Comparison of ENCODE assay signal across 32 cellular contexts in genomic region chr2:177596866-177597265, GRCh38.
"Had no signal": no experiment of that assay in that cellular context is flagged by ENCODE, and none has a peak within 500 bp of the region (broad histone marks: within the 10 kb centered on the region; RNA-seq: fewer than 3 reads in every experiment).

No MANE protein-coding gene starts in this region.

- H3K9me3 Mint-ChIP-seq: activated CD4-positive, alpha-beta memory T cell treated with anti-CD3 and anti-CD28 coated beads, Interleukin-2, amount 10 ng/mL, durations not matched to agents 7 days and 5 days; activated CD4-positive, alpha-beta T cell treated with anti-CD3 and anti-CD28 coated beads, Interleukin-2, amount 10 ng/mL, durations not matched to agents 24 days and 14 days; activated naive CD4-positive, alpha-beta T cell treated with anti-CD3 and anti-CD28 coated beads, Interleukin-2, amount 50 U/mL, for 24 hours; activated naive CD8-positive, alpha-beta T cell treated with anti-CD3 and anti-CD28 coated beads for 36 hours; activated naive CD8-positive, alpha-beta T cell treated with anti-CD3 and anti-CD28 coated beads, Interleukin-2, amount 50 U/mL, for 24 hours; activated T-helper 2 cell treated with anti-CD3 and anti-CD28 coated beads, Interferon-gamma antibody, Interleukin-2, Interleukin-4, amounts not matched to agents 10 μg/mL and 5 μg/mL and 100 μg/mL, durations not matched to agents 14 hours and 24 hours and 36 hours; T-helper 1 cell treated with Interleukin-12 subunit alpha and Interleukin-12 subunit beta and Interleukin-4 antibody, amounts not matched to agents 30 μg/mL and 1 μg/mL, for 36 hours had no signal

- H3K9me3 ChIP-seq: adrenal gland, body of pancreas, colonic mucosa, esophagus squamous epithelium, gastroesophageal sphincter had no signal

- H3K36me3 Mint-ChIP-seq: activated naive CD8-positive, alpha-beta T cell treated with anti-CD3 and anti-CD28 coated beads for 36 hours; T-cell had no signal

- H3K27me3 Mint-ChIP-seq: activated CD4-positive, alpha-beta memory T cell treated with anti-CD3 and anti-CD28 coated beads, Interleukin-2, amount 10 ng/mL, durations not matched to agents 7 days and 5 days; activated CD4-positive, alpha-beta T cell treated with anti-CD3 and anti-CD28 coated beads, Interleukin-2, amount 10 ng/mL, durations not matched to agents 24 days and 14 days; activated naive CD8-positive, alpha-beta T cell treated with anti-CD3 and anti-CD28 coated beads for 36 hours had no signal

- ATAC-seq: activated CD4-positive, alpha-beta T cell treated with anti-CD3 and anti-CD28 coated beads for 36 hours; activated naive CD8-positive, alpha-beta T cell treated with anti-CD3 and anti-CD28 coated beads, Interleukin-2, amount 50 U/mL, for 24 hours; activated T-cell treated with anti-CD3 and anti-CD28 coated beads, Interleukin-2, amount 50 U/mL, for 4 hours; body of pancreas; gastroesophageal sphincter; heart right ventricle; T-cell had no signal

- H3K36me3 ChIP-seq: adrenal gland, colonic mucosa, esophagus squamous epithelium, gastroesophageal sphincter, heart right ventricle had no signal

- H3K27ac ChIP-seq: adrenal gland, colonic mucosa, epithelial cell of prostate, esophagus squamous epithelium, gastroesophageal sphincter had no signal

- H3K4me3 ChIP-seq: adrenal gland, body of pancreas, colonic mucosa, esophagus squamous epithelium, gastroesophageal sphincter, heart right ventricle had no signal

- H3K4me1 Mint-ChIP-seq: activated CD4-positive, alpha-beta T cell treated with anti-CD3 and anti-CD28 coated beads for 36 hours; activated naive CD4-positive, alpha-beta T cell treated with anti-CD3 and anti-CD28 coated beads, Interleukin-2, amount 50 U/mL, for 24 hours; activated naive CD8-positive, alpha-beta T cell treated with anti-CD3 and anti-CD28 coated beads for 36 hours; activated naive CD8-positive, alpha-beta T cell treated with anti-CD3 and anti-CD28 coated beads, Interleukin-2, amount 50 U/mL, for 24 hours; T-cell had no signal

- FAIRE-seq: endometrium, endothelial cell of umbilical vein had no signal

- H3K27ac Mint-ChIP-seq: activated CD4-positive, alpha-beta memory T cell treated with anti-CD3 and anti-CD28 coated beads, Interleukin-2, amount 10 ng/mL, durations not matched to agents 7 days and 5 days; activated CD4-positive, alpha-beta T cell treated with anti-CD3 and anti-CD28 coated beads for 36 hours; activated CD4-positive, alpha-beta T cell treated with anti-CD3 and anti-CD28 coated beads, Interleukin-2, amount 10 ng/mL, durations not matched to agents 24 days and 14 days; activated naive CD4-positive, alpha-beta T cell treated with anti-CD3 and anti-CD28 coated beads for 36 hours; activated naive CD4-positive, alpha-beta T cell treated with anti-CD3 and anti-CD28 coated beads, Interleukin-2, amount 50 U/mL, for 24 hours; activated naive CD8-positive, alpha-beta T cell treated with anti-CD3 and anti-CD28 coated beads for 36 hours; activated naive CD8-positive, alpha-beta T cell treated with anti-CD3 and anti-CD28 coated beads, Interleukin-2, amount 50 U/mL, for 24 hours; activated T-helper 2 cell treated with anti-CD3 and anti-CD28 coated beads, Interferon-gamma antibody, Interleukin-2, Interleukin-4, amounts not matched to agents 10 μg/mL and 5 μg/mL and 100 μg/mL, durations not matched to agents 14 hours and 24 hours and 36 hours; T-cell; T-helper 1 cell treated with Interleukin-12 subunit alpha and Interleukin-12 subunit beta and Interleukin-4 antibody, amounts not matched to agents 30 μg/mL and 1 μg/mL, for 36 hours had no signal

- DNase-seq: activated CD4-positive, alpha-beta memory T cell treated with anti-CD3 and anti-CD28 coated beads, Interleukin-2, amount 10 ng/mL, durations not matched to agents 7 days and 5 days; activated CD4-positive, alpha-beta T cell treated with anti-CD3 and anti-CD28 coated beads for 36 hours; activated CD4-positive, alpha-beta T cell treated with anti-CD3 and anti-CD28 coated beads, Interleukin-2, amount 10 ng/mL, durations not matched to agents 24 days and 14 days; activated CD4-positive, alpha-beta T cell treated with anti-CD3 and anti-CD28 coated beads, Interleukin-2, amount 50 U/mL, for 4 hours; activated CD4-positive, CD25-positive, alpha-beta regulatory T cell; activated CD4-positive, CD25-positive, alpha-beta regulatory T cell treated with anti-CD3 and anti-CD28 coated beads, Interleukin-2, amount 50 U/mL, for 72 hours; activated CD8-positive, alpha-beta memory T cell treated with anti-CD3 and anti-CD28 coated beads, Interleukin-2, amount 50 U/mL, for 48 hours; activated effector memory CD4-positive, alpha-beta T cell treated with anti-CD3 and anti-CD28 coated beads, Interleukin-2, amount 50 U/mL, for 16 hours; activated naive CD4-positive, alpha-beta T cell treated with anti-CD3 and anti-CD28 coated beads for 36 hours; activated naive CD8-positive, alpha-beta T cell treated with anti-CD3 and anti-CD28 coated beads for 36 hours; activated naive CD8-positive, alpha-beta T cell treated with anti-CD3 and anti-CD28 coated beads, Interleukin-2, amount 50 U/mL, for 24 hours; activated T-cell treated with anti-CD3 and anti-CD28 coated beads, Interleukin-2, amount 50 U/mL, for 4 hours; adrenal gland; amygdala; aorta; body of pancreas; caudate nucleus; cerebellar nuclear complex; colonic mucosa; effector CD8-positive, alpha-beta T cell; esophagus squamous epithelium; foreskin melanocyte; heart right ventricle; T-cell; T-helper 9 cell had no signal

- H3K27me3 ChIP-seq: adrenal gland, body of pancreas, colonic mucosa, gastroesophageal sphincter, heart right ventricle had no signal

- H3K4me1 ChIP-seq: colonic mucosa had no signal

- H3K4me3 Mint-ChIP-seq: activated CD4-positive, alpha-beta memory T cell treated with anti-CD3 and anti-CD28 coated beads, Interleukin-2, amount 10 ng/mL, durations not matched to agents 7 days and 5 days; activated CD4-positive, alpha-beta T cell treated with anti-CD3 and anti-CD28 coated beads for 36 hours; activated CD4-positive, alpha-beta T cell treated with anti-CD3 and anti-CD28 coated beads, Interleukin-2, amount 10 ng/mL, durations not matched to agents 24 days and 14 days; activated naive CD4-positive, alpha-beta T cell treated with anti-CD3 and anti-CD28 coated beads for 36 hours; activated naive CD4-positive, alpha-beta T cell treated with anti-CD3 and anti-CD28 coated beads, Interleukin-2, amount 50 U/mL, for 24 hours; activated naive CD8-positive, alpha-beta T cell treated with anti-CD3 and anti-CD28 coated beads for 36 hours; activated naive CD8-positive, alpha-beta T cell treated with anti-CD3 and anti-CD28 coated beads, Interleukin-2, amount 50 U/mL, for 24 hours; activated T-cell treated with anti-CD3 and anti-CD28 coated beads, Interleukin-2, amount 50 U/mL, for 4 hours; T-cell; T-helper 1 cell treated with Interleukin-12 subunit alpha and Interleukin-12 subunit beta and Interleukin-4 antibody, amounts not matched to agents 30 μg/mL and 1 μg/mL, for 36 hours had no signal
